In genomic region chr18:68701353-68701752, GRCh38 we compare ENCODE assay signal across 26 cellular contexts.
"Had no signal": no experiment of that assay in that cellular context is flagged by ENCODE, and none has a peak within 500 bp of the region (broad histone marks: within the 10 kb centered on the region; RNA-seq: fewer than 3 reads in every experiment).

No MANE protein-coding gene starts in this region.

- H3K27me3 ChIP-seq: colonic mucosa, dorsolateral prefrontal cortex, esophagus muscularis mucosa, esophagus squamous epithelium, foreskin keratinocyte, gastrocnemius medialis, gastroesophageal sphincter, heart left ventricle, heart right ventricle had no signal

- H3K4me1 ChIP-seq: colonic mucosa, esophagus muscularis mucosa, esophagus squamous epithelium, foreskin keratinocyte, gastrocnemius medialis, gastroesophageal sphincter had no signal

- H3K27ac Mint-ChIP-seq: dendritic cell treated with granulocyte-macrophage colony-stimulating factor and Interleukin-4, amounts not matched to agents 40 ng/mL and 50 ng/mL, for 4 days; effector memory CD8-positive, alpha-beta T cell; endodermal cell had no signal

- FAIRE-seq: endothelial cell of umbilical vein had no signal

- H3K4me3 Mint-ChIP-seq: dendritic cell treated with granulocyte-macrophage colony-stimulating factor and Interleukin-4, amounts not matched to agents 40 ng/mL and 50 ng/mL, for 4 days; effector memory CD8-positive, alpha-beta T cell; endodermal cell had no signal

- H3K4me1 Mint-ChIP-seq: endodermal cell had no signal

- ATAC-seq: effector memory CD8-positive, alpha-beta T cell; esophagus mucosa; foreskin keratinocyte; gastrocnemius medialis; gastroesophageal sphincter; heart left ventricle; heart right ventricle had no signal

- H3K27me3 Mint-ChIP-seq: dendritic cell treated with granulocyte-macrophage colony-stimulating factor and Interleukin-4, amounts not matched to agents 40 ng/mL and 50 ng/mL, for 4 days; effector memory CD8-positive, alpha-beta T cell had no signal

- DNase-seq: colonic mucosa; cortex of kidney; dermis blood vessel endothelial cell; dorsolateral prefrontal cortex; effector CD4-positive, alpha-beta T cell; effector CD8-positive, alpha-beta T cell; effector memory CD4-positive, alpha-beta T cell; effector memory CD8-positive, alpha-beta T cell; endodermal cell; erythroblast; esophagus squamous epithelium; foreskin fibroblast; foreskin keratinocyte; foreskin melanocyte; gastrocnemius medialis; glutamatergic neuron; head of caudate nucleus; heart left ventricle; heart right ventricle had no signal

- H3K9me3 ChIP-seq: colonic mucosa, esophagus muscularis mucosa, esophagus squamous epithelium, gastrocnemius medialis, gastroesophageal sphincter, heart left ventricle, heart right ventricle had no signal

- H3K4me3 ChIP-seq: colonic mucosa, coronary artery, dorsolateral prefrontal cortex, esophagus muscularis mucosa, esophagus squamous epithelium, gastrocnemius medialis, gastroesophageal sphincter, heart left ventricle, heart right ventricle had no signal

- H3K27ac ChIP-seq: colonic mucosa, coronary artery, dorsolateral prefrontal cortex, epithelial cell of prostate, esophagus muscularis mucosa, esophagus squamous epithelium, foreskin keratinocyte, gastrocnemius medialis, gastroesophageal sphincter, heart left ventricle, heart right ventricle had no signal

- H3K9me3 Mint-ChIP-seq: dendritic cell treated with granulocyte-macrophage colony-stimulating factor and Interleukin-4, amounts not matched to agents 40 ng/mL and 50 ng/mL, for 4 days; effector memory CD8-positive, alpha-beta T cell; endodermal cell had no signal

- H3K36me3 ChIP-seq: colonic mucosa had no signal
